14 cellular contexts compared by ENCODE assay signal in the genomic region with DNA sequence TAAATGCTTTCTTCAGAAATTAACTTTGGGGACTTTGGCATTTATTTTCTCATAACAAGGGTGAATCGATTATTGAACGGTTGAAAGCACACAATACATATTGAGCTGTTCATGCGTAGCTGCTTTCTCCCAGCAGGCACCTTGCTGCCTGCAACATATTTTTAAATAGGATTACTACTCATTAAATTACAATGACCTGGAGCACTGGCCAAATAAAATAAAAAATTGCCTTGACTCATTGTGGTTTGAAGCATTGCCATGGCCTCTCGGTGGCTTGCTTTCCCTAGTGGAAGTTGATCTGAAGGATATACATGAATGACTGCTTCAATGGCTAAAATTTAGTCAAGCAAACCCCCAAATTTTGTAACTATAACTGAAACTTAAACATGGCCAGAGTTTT.
DNase-seq lines count a peak whose midpoint lies in the region; ATAC-seq and TF ChIP-seq lines count a peak whose summit lies in the region.
"Had no signal": no experiment of that assay in that cellular context is flagged by ENCODE, and none has a peak within 500 bp of the region (broad histone marks: within the 10 kb centered on the region; RNA-seq: fewer than 3 reads in every experiment).

No MANE protein-coding gene starts in this region.

- no peaks in the 10 kb centered on the region for H3K4me1 ChIP-seq in GM23248 (ENCODE audit: insufficient read depth)
- H3K4me1 ChIP-seq: ascending aorta had no signal

- in situ Hi-C loops in GM23248 (cut with MboI), result no loop called here

- H3K4me2 ChIP-seq in GM23248 (ENCODE audit: unreplicated experiment), result no peak overlapping the region

- no peak overlapping the region for H3K27ac ChIP-seq in GM23248
- H3K27ac ChIP-seq: ascending aorta had no signal

- no peaks in the 10 kb centered on the region for H3K4me1 Mint-ChIP-seq in activated T-helper 2 cell treated with anti-CD3 and anti-CD28 coated beads, Interferon-gamma antibody, Interleukin-2, Interleukin-4, amounts not matched to agents 10 μg/mL and 5 μg/mL and 100 μg/mL, durations not matched to agents 14 hours and 24 hours and 36 hours (ENCODE audit: low read depth)

- peak; percentile 19 for DNase-seq in GM23248
- peak; percentile 66 for DNase-seq in NCI-H226
- DNase-seq in dedifferentiated amniotic fluid mesenchymal stem cell (ENCODE audit: extremely low spot score), result peak; percentile 66
- peak; percentile 87 for DNase-seq in retinal pigment epithelial cell (ENCODE audit: low read depth)
- no peak for DNase-seq in activated T-helper 2 cell treated with anti-CD3 and anti-CD28 coated beads, Interferon-gamma antibody, Interleukin-2, Interleukin-4, amounts not matched to agents 10 μg/mL and 5 μg/mL and 100 μg/mL, durations not matched to agents 14 hours and 24 hours and 36 hours (ENCODE audit: low spot score)
- DNase-seq in NCI-H1417 (lab: John Stamatoyannopoulos, UW), result no peak
- DNase-seq: activated T-cell treated with anti-CD3 and anti-CD28 coated beads, Interleukin-2, amount 50 U/mL, for 72 hours; Calu3; NCI-H2171 treated with DMSO at 0.1 percent for 48 hours; small intestine; T-helper 1 cell had no signal

- H3K4me3 ChIP-seq in GM23248 (no peak overlapping the region), retinal pigment epithelial cell (ENCODE audit: low read length) (peak overlapping the region; percentile 3)
- H3K4me3 ChIP-seq: ascending aorta had no signal

- no peaks in the 10 kb centered on the region for H4K20me1 ChIP-seq in GM23248 (ENCODE audit: insufficient read depth)

- H3K27me3 Mint-ChIP-seq in activated T-helper 2 cell treated with anti-CD3 and anti-CD28 coated beads, Interferon-gamma antibody, Interleukin-2, Interleukin-4, amounts not matched to agents 10 μg/mL and 5 μg/mL and 100 μg/mL, durations not matched to agents 14 hours and 24 hours and 36 hours (ENCODE audit: low read depth), result no peaks in the 10 kb centered on the region

- H3K4me3 Mint-ChIP-seq in activated T-helper 2 cell treated with anti-CD3 and anti-CD28 coated beads, Interferon-gamma antibody, Interleukin-2, Interleukin-4, amounts not matched to agents 10 μg/mL and 5 μg/mL and 100 μg/mL, durations not matched to agents 14 hours and 24 hours and 36 hours (ENCODE audit: low read depth), result no peak overlapping the region
- H3K4me3 Mint-ChIP-seq: activated T-cell treated with anti-CD3 and anti-CD28 coated beads, Interleukin-2, amount 50 U/mL, for 72 hours; neural crest cell had no signal

- no peaks in the 10 kb centered on the region for H3K36me3 Mint-ChIP-seq in activated T-helper 2 cell treated with anti-CD3 and anti-CD28 coated beads, Interferon-gamma antibody, Interleukin-2, Interleukin-4, amounts not matched to agents 10 μg/mL and 5 μg/mL and 100 μg/mL, durations not matched to agents 14 hours and 24 hours and 36 hours (ENCODE audit: low read depth)

- no peaks in the 10 kb centered on the region for H3K79me2 ChIP-seq in GM23248 (ENCODE audit: insufficient read depth)

- H2AFZ ChIP-seq in GM23248, result no peak overlapping the region

- no peaks in the 10 kb centered on the region for H3K9me3 ChIP-seq in GM23248 (ENCODE audit: low read depth)
- H3K9me3 ChIP-seq: ascending aorta had no signal

- no peak for TF ChIP-seq CTCF in retinal pigment epithelial cell (conservative IDR thresholded peaks at IDR 0.05; ENCODE audit: low read depth, low read length)

- no peak overlapping the region for H3K9ac ChIP-seq in GM23248

- H3K27ac Mint-ChIP-seq in activated T-helper 2 cell treated with anti-CD3 and anti-CD28 coated beads, Interferon-gamma antibody, Interleukin-2, Interleukin-4, amounts not matched to agents 10 μg/mL and 5 μg/mL and 100 μg/mL, durations not matched to agents 14 hours and 24 hours and 36 hours, result no peak overlapping the region
- H3K27ac Mint-ChIP-seq: activated T-cell treated with anti-CD3 and anti-CD28 coated beads, Interleukin-2, amount 50 U/mL, for 72 hours had no signal

- intact Hi-C loops in activated T-helper 2 cell treated with anti-CD3 and anti-CD28 coated beads, Interferon-gamma antibody, Interleukin-2, Interleukin-4, amounts not matched to agents 10 μg/mL and 5 μg/mL and 100 μg/mL, durations not matched to agents 14 hours and 24 hours and 36 hours (cut with micrococcal nuclease), result no loop called here

- H3K9me2 ChIP-seq in GM23248 (ENCODE audit: insufficient read depth), result no peaks in the 10 kb centered on the region

- no peaks in the 10 kb centered on the region for H3K36me3 ChIP-seq in GM23248 (ENCODE audit: low read depth)
- H3K36me3 ChIP-seq: ascending aorta had no signal

- no peaks in the 10 kb centered on the region for H3F3A ChIP-seq in GM23248 (ENCODE audit: insufficient read depth)

- no peaks in the 10 kb centered on the region for H3K27me3 ChIP-seq in GM23248 (replicated peaks; ENCODE audit: insufficient read depth)
- H3K27me3 ChIP-seq: ascending aorta had no signal

- WGBS in GM23248 (ENCODE audit: low coverage in 1 of 2, low lambda C conversion rate in 2 of 2, missing lambda C conversion rate in 2 of 2), 2 experiments, result 27 to 33% methylated on average over 4 of the region's 4 CpGs

- no peak for ATAC-seq in GM21529 (IDR thresholded peaks at IDR 0.05; ENCODE audit: unreplicated experiment)
- ATAC-seq: activated T-cell treated with anti-CD3 and anti-CD28 coated beads, Interleukin-2, amount 50 U/mL, for 72 hours had no signal

- no peaks in the 10 kb centered on the region for H3K9me3 Mint-ChIP-seq in activated T-helper 2 cell treated with anti-CD3 and anti-CD28 coated beads, Interferon-gamma antibody, Interleukin-2, Interleukin-4, amounts not matched to agents 10 μg/mL and 5 μg/mL and 100 μg/mL, durations not matched to agents 14 hours and 24 hours and 36 hours
- H3K9me3 Mint-ChIP-seq: neural crest cell had no signal

Comparison
In these comparisons a context has a peak if more than half of its experiments do, and no peak if none do; other contexts are left out.
1. DNase-seq: peak in GM23248 (single experiment), NCI-H226 (single experiment), dedifferentiated amniotic fluid mesenchymal stem cell (single experiment) and retinal pigment epithelial cell (single experiment); none in activated T-helper 2 cell treated with anti-CD3 and anti-CD28 coated beads, Interferon-gamma antibody, Interleukin-2, Interleukin-4, amounts not matched to agents 10 μg/mL and 5 μg/mL and 100 μg/mL, durations not matched to agents 14 hours and 24 hours and 36 hours (single experiment) and NCI-H1417 (0 of 3).